19 cellular contexts compared by ENCODE assay signal in genomic region chr19:18906605-18907519, GRCh38. TPM values are rescaled to one million over a fixed set of nuclear protein-coding genes. Genes with fewer than 3 reads are reported as not detected.
DNase-seq lines count a peak whose midpoint lies in the region; ATAC-seq and TF ChIP-seq lines count a peak whose summit lies in the region.
"Had no signal": no experiment of that assay in that cellular context is flagged by ENCODE, and none has a peak within 500 bp of the region (broad histone marks: within the 10 kb centered on the region; RNA-seq: fewer than 3 reads in every experiment).

No MANE protein-coding gene starts in this region.

- H3K9me3 ChIP-seq in NT2/D1 (ENCODE audit: insufficient read depth, low read length) (no peaks in the 10 kb centered on the region), vagina (no peaks in the 10 kb centered on the region)
- H3K9me3 ChIP-seq: Peyer's patch, psoas muscle, thoracic aorta had no signal

- ATAC-seq in GM21717 (IDR thresholded peaks at IDR 0.05; ENCODE audit: unreplicated experiment) (no peak), HG02571 (IDR thresholded peaks at IDR 0.05; ENCODE audit: unreplicated experiment) (no peak)
- ATAC-seq: T-helper 17 cell had no signal

- H3K9ac ChIP-seq in NT2/D1 (ENCODE audit: insufficient read length, low read depth): peak overlapping the region; percentile 8

- DNase-seq in NT2/D1 (ENCODE audit: low read depth, low spot score): no peak
- DNase-seq in cerebellum (ENCODE audit: low spot score): peak; percentile 51
- peak; percentile 28 to 94 (median 82) for DNase-seq in substantia nigra (lab: John Stamatoyannopoulos, UW)
- DNase-seq in vagina (ENCODE audit: extremely low spot score in 2 of 2): no peak
- DNase-seq in SIG-M5 treated with dmso at 0.1 percent for 504 hours (lab: John Stamatoyannopoulos, UW; ENCODE audit: unreplicated experiment): no peak
- DNase-seq: activated CD4-positive, alpha-beta T cell treated with anti-CD3 and anti-CD28 coated beads for 4 hours; activated T-cell treated with anti-CD3 and anti-CD28 coated beads, Interleukin-2, amount 50 U/mL, for 48 hours; CD4-positive, CD25-positive, alpha-beta regulatory T cell; NCI-H1092 treated with DMSO at 0.1 percent for 48 hours; NCI-H2029; NCI-H526 treated with DMSO at 0.1 percent for 48 hours; nephron progenitor cell; psoas muscle; T-helper 17 cell had no signal

- no peak overlapping the region for H3K4me3 ChIP-seq in NT2/D1 (ENCODE audit: insufficient read length, low read depth)
- no peak overlapping the region for H3K4me3 ChIP-seq in vagina
- H3K4me3 ChIP-seq: Peyer's patch, psoas muscle, thoracic aorta had no signal

- peak overlapping the region; percentile 93 for H3K27ac ChIP-seq in layer of hippocampus (ENCODE audit: low read depth, low read length)
- peak overlapping the region; percentile 94 for H3K27ac ChIP-seq in substantia nigra (ENCODE audit: low read depth, low read length, poor library complexity, severe bottlenecking)
- no peak overlapping the region for H3K27ac ChIP-seq in vagina
- H3K27ac ChIP-seq: Peyer's patch, psoas muscle, thoracic aorta had no signal

- no peaks in the 10 kb centered on the region for H3K27me3 ChIP-seq in NT2/D1 (ENCODE audit: insufficient read depth, insufficient read length)
- no peaks in the 10 kb centered on the region for H3K27me3 ChIP-seq in layer of hippocampus (ENCODE audit: control insufficient read depth, insufficient read depth, low read length)
- no peaks in the 10 kb centered on the region for H3K27me3 ChIP-seq in vagina
- H3K27me3 ChIP-seq: Peyer's patch had no signal

- no peak for TF ChIP-seq POLR2A in vagina (IDR thresholded peaks at IDR 0.05)

- H3K36me3 ChIP-seq in NT2/D1 (ENCODE audit: insufficient read depth, insufficient read length, low read length): peaks cover 82% of the 10 kb centered on the region
- H3K36me3 ChIP-seq in vagina: peaks cover 0 to 30% of the 10 kb centered on the region in 2 donors

- intact Hi-C loops in vagina (cut with DNase I): no loop called here

- no peak for TF ChIP-seq CTCF in vagina (IDR thresholded peaks at IDR 0.05)

- H3K4me1 ChIP-seq in NT2/D1 (ENCODE audit: insufficient read depth, insufficient read length) (peaks cover 10% of the 10 kb centered on the region), vagina (no peaks in the 10 kb centered on the region)
- H3K4me1 ChIP-seq: Peyer's patch, psoas muscle had no signal

RNA-seq across cellular contexts. Expression of gene CERS1, which starts 10.9 kb away (rescaled TPM):
- 19.1 TPM for total RNA-seq in cerebellum
- 0.49 TPM for total RNA-seq in vagina
- total RNA-seq: CD4-positive, CD25-positive, alpha-beta regulatory T cell; Peyer's patch; T-helper 17 cell had no signal

RNA-seq across cellular contexts. Expression of gene COPE, which starts 12.3 kb away (rescaled TPM):
- total RNA-seq in cerebellum: 58.3 TPM
- 212 TPM for total RNA-seq in vagina

RNA-seq across cellular contexts. Expression of gene DDX49, which starts 12.7 kb away (rescaled TPM):
- total RNA-seq in cerebellum (32.2 TPM), vagina (36.3 TPM)

RNA-seq across cellular contexts. Expression of gene HOMER3, which starts 34.2 kb away (rescaled TPM):
- total RNA-seq in cerebellum: 20.7 TPM
- total RNA-seq in vagina: 30.9 TPM

Comparison
In these comparisons a context has a peak if more than half of its experiments do, and no peak if none do; other contexts are left out.
1. DNase-seq: peak in cerebellum (single experiment) and substantia nigra (49 of 49); none in NT2/D1 (single experiment), vagina (0 of 2) and SIG-M5 treated with dmso at 0.1 percent for 504 hours (single experiment).
2. RNA of gene CERS1, which starts 10.9 kb away (total RNA-seq): 19.1 TPM in cerebellum (single experiment); 0.49 TPM in vagina (single experiment); every median in the first group is over 10 times any median in the second.